8 cellular contexts compared by ENCODE assay signal in genomic region chr10:80077869-80078447, GRCh38. TPM values are rescaled to one million over a fixed set of nuclear protein-coding genes. Genes with fewer than 3 reads are reported as not detected.
DNase-seq lines count a peak whose midpoint lies in the region; ATAC-seq and TF ChIP-seq lines count a peak whose summit lies in the region.

No MANE protein-coding gene starts in this region.

- TF ChIP-seq CTCF in GM06990 (IDR thresholded peaks at IDR 0.05; ENCODE audit: insufficient read depth, low read length, poor library complexity, severe bottlenecking) (no peak), OCI-LY1 (IDR thresholded peaks at IDR 0.05; ENCODE audit: low read length) (no peak), endothelial cell (IDR thresholded peaks at IDR 0.05; ENCODE audit: unreplicated experiment) (no peak), ovary (IDR thresholded peaks at IDR 0.05) (no peak), GM10248 (IDR thresholded peaks at IDR 0.05; ENCODE audit: control extremely low read depth, extremely low read depth, low read depth, missing control alignments) (no peak)

- no peaks in the 10 kb centered on the region for H3K9me2 ChIP-seq in OCI-LY1 (ENCODE audit: low read depth, low read length)

- H3K79me2 ChIP-seq in OCI-LY1 (ENCODE audit: insufficient read depth, low read length), result no peaks in the 10 kb centered on the region

- peak overlapping the region; percentile 91 for H3K4me2 ChIP-seq in OCI-LY1 (ENCODE audit: low read length)

- CTCF ChIA-PET in GM10248 (lab: Yijun Ruan, JAX), result interaction anchor here (1.4 to 2.3 kb wide), 3 partner anchors 13 to 145 kb away, joined by 3 to 6 read pairs (median 3); no protein-coding TSS in a partner anchor

- H3F3A ChIP-seq in OCI-LY1 (ENCODE audit: insufficient read depth, low read length), result no peaks in the 10 kb centered on the region

- H3K36me3 ChIP-seq in GM06990 (ENCODE audit: control insufficient read depth, insufficient read depth, low read length), result no peaks in the 10 kb centered on the region
- no peaks in the 10 kb centered on the region for H3K36me3 ChIP-seq in OCI-LY1 (ENCODE audit: insufficient read depth, low read length)
- H3K36me3 ChIP-seq in ovary, result no peaks in the 10 kb centered on the region

- H2AFZ ChIP-seq in OCI-LY1 (ENCODE audit: low read length), result peak overlapping the region; percentile 73; the same call in 1 of the 2 replicates

- ATAC-seq in HG02798 (IDR thresholded peaks at IDR 0.05; ENCODE audit: poor library complexity, unreplicated experiment) (no peak), GM21447 (IDR thresholded peaks at IDR 0.05; ENCODE audit: unreplicated experiment) (no peak)

- TF ChIP-seq POLR2A in ovary (IDR thresholded peaks at IDR 0.05), result no peak

- no peak for TF ChIP-seq EP300 in ovary (IDR thresholded peaks at IDR 0.05)

- peak overlapping the region; percentile 80 for H3K9ac ChIP-seq in OCI-LY1 (ENCODE audit: low read length)

- POLR2A ChIA-PET in GM10248 (lab: Yijun Ruan, JAX), result no interaction called here

- WGBS in ovary, 3 donors, result 23 to 26% (median 24%) methylated on average over 14 of the region's 14 CpGs

- no peaks in the 10 kb centered on the region for H3K36me3 Mint-ChIP-seq in endothelial cell (ENCODE audit: low read depth, unreplicated experiment)

- H3K27me3 ChIP-seq in GM06990 (replicated peaks; ENCODE audit: control insufficient read depth, insufficient read depth, low read length), result no peaks in the 10 kb centered on the region
- H3K27me3 ChIP-seq in OCI-LY1 (ENCODE audit: insufficient read depth, low read length), result no peaks in the 10 kb centered on the region
- no peaks in the 10 kb centered on the region for H3K27me3 ChIP-seq in ovary

- H3K4me3 ChIP-seq in GM06990 (replicated peaks; ENCODE audit: low read depth, low read length) (peak overlapping the region; percentile 87), OCI-LY1 (ENCODE audit: low read depth, low read length, poor library complexity, severe bottlenecking) (peak overlapping the region; percentile 77), ovary (peak overlapping the region; percentile 97)

- H3K9me3 Mint-ChIP-seq in endothelial cell (ENCODE audit: unreplicated experiment), result no peaks in the 10 kb centered on the region

- H3K4me3 Mint-ChIP-seq in endothelial cell (ENCODE audit: unreplicated experiment), result peak overlapping the region; percentile 96

- no peak overlapping the region for H3K27ac ChIP-seq in OCI-LY1 (ENCODE audit: low read depth, low read length, poor library complexity, severe bottlenecking)
- H3K27ac ChIP-seq in ovary, result peak overlapping the region; percentile 91 to 95

- H3K27me3 Mint-ChIP-seq in endothelial cell (ENCODE audit: unreplicated experiment), result peaks cover 4% of the 10 kb centered on the region

- intact Hi-C loops in ovary (cut with DNase I), result loop anchor here in 1 of 4 donors (10.0 kb wide), 1 partner anchor 57 kb away; the partner anchor contains the start of gene PLAC9

- H3K9me3 ChIP-seq in OCI-LY1 (ENCODE audit: low read length), result no peaks in the 10 kb centered on the region
- no peaks in the 10 kb centered on the region for H3K9me3 ChIP-seq in ovary

- peaks cover 7% of the 10 kb centered on the region for H3K4me1 Mint-ChIP-seq in endothelial cell (ENCODE audit: unreplicated experiment)

- H3K27ac Mint-ChIP-seq in endothelial cell (ENCODE audit: unreplicated experiment), result peak overlapping the region; percentile 92

- DNase-seq in GM06990 (ENCODE audit: extremely low read depth, insufficient read length) (no peak), endothelial cell (ENCODE audit: low spot score) (no peak), ovary (no peak), GM10248 (ENCODE audit: extremely low spot score) (no peak), NCI-H1417 (lab: John Stamatoyannopoulos, UW) (no peak)

- H3K4me1 ChIP-seq in OCI-LY1 (ENCODE audit: insufficient read depth, low read length, severe bottlenecking), result peaks cover 14% of the 10 kb centered on the region
- no peaks in the 10 kb centered on the region for H3K4me1 ChIP-seq in ovary (ENCODE audit: insufficient read depth)

- no peaks in the 10 kb centered on the region for H4K20me1 ChIP-seq in OCI-LY1 (ENCODE audit: insufficient read depth, low read length)

RNA-seq across cellular contexts. Expression of gene TMEM254, which starts 0.5 kb away (rescaled TPM):
- total RNA-seq in endothelial cell (ENCODE audit: unreplicated experiment) (16.6 TPM), ovary (10 to 100 TPM in 6 of 7 donors, 1 to 10 TPM in 1; 9.3 to 20.4 (median 12.0) TPM)
- polyA plus RNA-seq in ovary, result 10 to 100 TPM; 11.8 to 55.7 TPM

RNA-seq across cellular contexts. Expression of gene PLAC9, which starts 54.6 kb away (rescaled TPM):
- total RNA-seq in endothelial cell (ENCODE audit: unreplicated experiment), result not detected
- total RNA-seq in ovary, result 10 to 100 TPM in 4 of 7 donors, 1 to 10 TPM in 3; 3.1 to 16.9 (median 10.4) TPM
- 1 to 10 TPM; 4.3 to 6.3 TPM for polyA plus RNA-seq in ovary
